10 cellular contexts compared by ENCODE assay signal in the genomic region with DNA sequence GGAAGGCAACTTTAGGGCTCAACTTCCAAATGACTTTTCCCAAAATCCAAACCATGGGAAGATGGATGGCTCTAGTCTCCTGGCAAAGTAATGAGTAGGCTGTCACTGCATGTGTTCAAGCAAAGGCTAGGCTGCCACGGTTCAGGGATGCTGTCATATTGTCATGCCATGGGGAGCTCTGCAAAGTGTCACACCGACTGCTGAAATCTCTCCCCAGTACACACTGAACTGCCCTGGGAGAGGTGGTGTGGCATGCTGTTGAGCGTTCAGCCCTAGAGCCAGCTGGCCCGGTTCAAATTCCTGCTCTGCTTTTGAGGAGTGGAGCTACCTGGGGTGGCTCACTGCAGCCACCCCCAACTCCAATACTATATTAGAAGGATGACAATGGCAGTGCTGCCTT.
"Had no signal": no experiment of that assay in that cellular context is flagged by ENCODE, and none has a peak within 500 bp of the region (broad histone marks: within the 10 kb centered on the region; RNA-seq: fewer than 3 reads in every experiment).

No MANE protein-coding gene starts in this region.

- H3K27ac ChIP-seq: GM23248 had no signal

- DNase-seq: GM23248, GOT3, H7, H9, HCEC 1CT, HFFc6 had no signal

- ATAC-seq: HCT116 had no signal

- H3K4me1 ChIP-seq: HAP-1 had no signal

- H3K4me3 Mint-ChIP-seq: GM23338, H9, HFFc6 had no signal

- H3K9me3 Mint-ChIP-seq: GM23338, H9 had no signal

- FAIRE-seq: H54 had no signal

- H3K4me2 ChIP-seq: GM23338 had no signal

- H2AFZ ChIP-seq: GM23248, GM23338 had no signal

- H3K9me3 ChIP-seq: HAP-1 had no signal

- H3K36me3 ChIP-seq: HAP-1 had no signal

- H3K4me3 ChIP-seq: GM23248, GM23338, HAP-1 had no signal

- H3K9ac ChIP-seq: GM23248 had no signal

- H3K27ac Mint-ChIP-seq: GM23338, HFFc6 had no signal
